8 cellular contexts compared by ENCODE assay signal in genomic region chr3:184543848-184544512, GRCh38. TPM values are rescaled to one million over a fixed set of nuclear protein-coding genes. Genes with fewer than 3 reads are reported as not detected.
A peak's percentile ranks its signal among the peaks of the same experiment; 100 is the strongest.
DNase-seq lines count a peak whose midpoint lies in the region; ATAC-seq, FAIRE-seq and TF ChIP-seq lines count a peak whose summit lies in the region.

No MANE protein-coding gene starts in this region.

- H3K27me3 ChIP-seq in MG63: peaks cover 31% of the 10 kb centered on the region
- no peaks in the 10 kb centered on the region for H3K27me3 ChIP-seq in thoracic aorta (replicated peaks; ENCODE audit: insufficient read depth)

- H3K27ac ChIP-seq in A549: no peak overlapping the region
- no peak overlapping the region for H3K27ac ChIP-seq in thoracic aorta

- H3K9me3 ChIP-seq in A549 (no peaks in the 10 kb centered on the region), MG63 (no peaks in the 10 kb centered on the region), thoracic aorta (no peaks in the 10 kb centered on the region)

- peak; percentile 71 for TF ChIP-seq CTCF in A549 (IDR thresholded peaks at IDR 0.05)
- TF ChIP-seq CTCF in fibroblast of the aortic adventitia (IDR thresholded peaks at IDR 0.05; ENCODE audit: insufficient read depth, low read length): peak; percentile 88
- peak; percentile 96 for TF ChIP-seq CTCF in thoracic aorta (IDR thresholded peaks at IDR 0.05)

- H3K4me3 ChIP-seq in A549 (no peak overlapping the region), MG63 (no peak overlapping the region), fibroblast of the aortic adventitia (ENCODE audit: low read depth, low read length) (no peak overlapping the region), thoracic aorta (peak overlapping the region; percentile 8)

- H3K4me2 ChIP-seq in A549: peak overlapping the region; percentile 70

- no peak for FAIRE-seq in A549 (lab: Jason Lieb, UNC)

- no peak for TF ChIP-seq EP300 in A549 (IDR thresholded peaks at IDR 0.05)

- ATAC-seq in A549: peak; percentile 89 to 94
- peak; percentile 59 for ATAC-seq in GM18867 (IDR thresholded peaks at IDR 0.05; ENCODE audit: unreplicated experiment)
- ATAC-seq in thoracic aorta (ENCODE audit: insufficient number of reproducible peaks, low FRiP score, low read depth): peak; percentile 48

- CTCF ChIA-PET in A549 (lab: Yijun Ruan, JAX): interaction anchor here (0.8 to 11.1 kb wide), 13 partner anchors 10 to 329 kb away, joined by 3 to 171 read pairs (median 4); partner anchors contain the start of gene THPO

- WGBS in A549 (ENCODE audit: missing lambda C conversion rate): 13% methylated on average over 14 of the region's 18 CpGs

- POLR2A ChIA-PET in A549 (lab: Yijun Ruan, JAX): no interaction called here

- H3K4me1 ChIP-seq in A549 (no peaks in the 10 kb centered on the region), thoracic aorta (ENCODE audit: control insufficient read depth in 1 of 2, low read depth in 2 of 2) (peaks cover 0 to 7% of the 10 kb centered on the region in 2 donors)

- H3K36me3 ChIP-seq in MG63: no peaks in the 10 kb centered on the region
- no peaks in the 10 kb centered on the region for H3K36me3 ChIP-seq in thoracic aorta

- peak; percentile 82 to 84 for TF ChIP-seq RAD21 in A549 (conservative IDR thresholded peaks at IDR 0.05 in 1 of 2, IDR thresholded peaks at IDR 0.05 in 1 of 2)

- TF ChIP-seq POLR2A in A549 (IDR thresholded peaks at IDR 0.05; ENCODE audit: low read length): no peak

- DNase-seq in A549 (ENCODE audit: low read depth in 1 of 2, low spot score in 1 of 2) (peak; percentile 66 to 87), MG63 (peak; percentile 59), RPMI7951 (ENCODE audit: low read depth) (peak; percentile 79), activated T-helper 1 cell treated with Interleukin-2 at 50 U/mL for 16 hours (ENCODE audit: low read depth) (peak; percentile 42), fibroblast of the aortic adventitia (ENCODE audit: low read depth) (peak; percentile 85), nucleus accumbens (lab: John Stamatoyannopoulos, UW) (peak in 45 of 56 donors; percentile 15 to 83 (median 49)), thoracic aorta (ENCODE audit: low spot score) (peak; percentile 33)

TF ChIP-seq in A549, 52 proteins besides CTCF, POLR2A, EP300 and RAD21:
- TF ChIP-seq PHF8 (IDR thresholded peaks at IDR 0.05; ENCODE audit: borderline replicate concordance, low read depth): no peak
- TF ChIP-seq SMC3 (IDR thresholded peaks at IDR 0.05): peak; percentile 72

RNA-seq across cellular contexts. Expression of gene EPHB3, which starts 17.6 kb away (rescaled TPM):
- 0.36 and 0.52 TPM in 2 replicates for polyA plus RNA-seq in A549 (2011; rRNA removed)
- 0.25 and 0.29 TPM in 2 replicates for polyA plus RNA-seq in A549 (2012; cell fraction: cytosol; rRNA removed)
- 0.84 and 1.2 TPM in 2 replicates for polyA plus RNA-seq in A549 (2012; cell fraction: nucleus; rRNA removed)
- 0.18 to 0.50 TPM (median 0.29 TPM) in 3 replicates for polyA plus RNA-seq in A549 (2017; fragmentation: RNase III; extraction: RNeasy Plus Mini Kit Qiagen cat#74134 plus additional on column Dnase treatment)
- polyA minus RNA-seq in A549 (2011; rRNA and poly(A)+ RNA removed): 0.12 and 1.1 TPM in 2 replicates
- total RNA-seq in MG63 (2014; rRNA removed; shearing (Covaris generic); ENCODE audit: low replicate concordance): 1.8 and 8.7 TPM in 2 replicates
- 4.0 and 5.5 TPM in 2 replicates for total RNA-seq in RPMI7951 (2014; rRNA removed; shearing (Covaris generic))
- 2.5 and 4.7 TPM in 2 replicates for total RNA-seq in fibroblast of the aortic adventitia (ENCODE audit: low replicate concordance)
- total RNA-seq in thoracic aorta: 1 to 10 TPM; 2.8 to 5.0 TPM

Comparison
In these comparisons a context has a peak if more than half of its experiments do, and no peak if none do; other contexts are left out.
1. DNase-seq: peak in every context shown above with its lines; median percentile 85 in fibroblast of the aortic adventitia; 79 in RPMI7951; 76 in A549; 59 in MG63; 49 in nucleus accumbens; 42 in activated T-helper 1 cell treated with Interleukin-2 at 50 U/mL for 16 hours; 33 in thoracic aorta.